ENCODE assay signal across 3 cellular contexts in genomic region chr10:130982802-130983201, GRCh38.
"Had no signal": no experiment of that assay in that cellular context is flagged by ENCODE, and none has a peak within 500 bp of the region (broad histone marks: within the 10 kb centered on the region; RNA-seq: fewer than 3 reads in every experiment).

No MANE protein-coding gene starts in this region.

- ATAC-seq: GM12878 had no signal

- H3K4me3 ChIP-seq: GM12878 had no signal

- DNase-seq: GDM1, GF-D8 had no signal
